ENCODE assay signal across 15 cellular contexts in the genomic region with DNA sequence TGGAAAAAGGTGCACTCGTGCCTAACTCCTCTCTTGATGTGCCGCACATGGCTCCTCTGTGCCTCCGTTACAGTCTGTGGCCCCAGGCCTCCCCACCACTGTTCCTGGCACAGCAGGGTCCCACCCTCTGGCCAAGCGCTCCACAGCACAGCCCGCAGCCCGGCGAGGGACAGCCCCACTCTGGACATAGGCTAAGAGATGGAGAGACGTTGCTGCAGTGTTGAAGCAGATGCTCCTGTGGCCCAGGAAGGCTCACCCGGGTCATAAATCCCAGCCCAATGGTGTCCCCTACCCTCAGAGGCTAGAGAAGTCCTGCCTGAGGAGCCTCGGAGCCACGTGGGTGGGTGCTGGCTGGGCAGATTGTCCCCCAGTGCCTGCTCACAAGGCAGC. TPM values are rescaled to one million over a fixed set of nuclear protein-coding genes. Genes with fewer than 3 reads are reported as not detected.
DNase-seq lines count a peak whose midpoint lies in the region; ATAC-seq and TF ChIP-seq lines count a peak whose summit lies in the region.
"Had no signal": no experiment of that assay in that cellular context is flagged by ENCODE, and none has a peak within 500 bp of the region (broad histone marks: within the 10 kb centered on the region; RNA-seq: fewer than 3 reads in every experiment).

No MANE protein-coding gene starts in this region.

- peak overlapping the region; percentile 52 for H4K8ac ChIP-seq in trophoblast cell (ENCODE audit: low read depth, low read length)

- no CpG with 5 or more reads among the region's 11 CpGs for WGBS in trophoblast cell (ENCODE audit: extremely low coverage, insufficient coverage, insufficient read length)

- H3K9me2 ChIP-seq in PC-9 (ENCODE audit: insufficient read depth), result no peaks in the 10 kb centered on the region
- H3K9me2 ChIP-seq: SK-N-SH had no signal

- 0 out of 2 replicates have a peak overlapping the region, but pooled peaks have one; percentile 44 for H2AFZ ChIP-seq in PC-9
- H2AFZ ChIP-seq in trophoblast cell (ENCODE audit: insufficient read depth, low read length, poor library complexity), result peak overlapping the region; percentile 8

- peaks cover 30% of the 10 kb centered on the region for H3K4me1 ChIP-seq in A673 (ENCODE audit: insufficient read depth, low read length, poor library complexity, severe bottlenecking)
- H3K4me1 ChIP-seq in PC-9 (replicated peaks; ENCODE audit: insufficient read depth), result peaks cover 52% of the 10 kb centered on the region
- peaks cover 22 to 28% of the 10 kb centered on the region in 2 experiments for H3K4me1 ChIP-seq in trophoblast cell (ENCODE audit: control insufficient read depth in 1 of 2, insufficient read depth in 2 of 2, low read length in 2 of 2)
- H3K4me1 ChIP-seq in tibial artery, result peaks cover 0 to 23% (median 10%) of the 10 kb centered on the region in 4 donors
- H3K4me1 ChIP-seq: HAP-1 had no signal

- no peak for DNase-seq in A673 (ENCODE audit: low spot score)
- no peak for DNase-seq in PC-9
- no peak for DNase-seq in trophoblast cell
- DNase-seq in NCI-H146 treated with DMSO at 0.1 percent for 48 hours (lab: John Stamatoyannopoulos, UW; ENCODE audit: unreplicated experiment), result no peak
- DNase-seq in tibial artery, result no peak
- DNase-seq: DND-41; NCI-H2081 treated with DMSO at 0.1 percent for 48 hours; NCI-H748 treated with DMSO at 0.1 percent for 48 hours; NK-92 treated with Interleukin-12 subunit alpha and Interleukin-12 subunit beta, amount 100 ng/mL, for 24 hours; Right ventricle myocardium superior had no signal

- no peaks in the 10 kb centered on the region; the same call in 1 of the 2 replicates for H3F3A ChIP-seq in PC-9 (ENCODE audit: insufficient read depth, low read depth)

- POLR2A ChIA-PET in A673 (lab: Charles Lee; ENCODE audit: low non-redundant PET) (no interaction called here), PC-9 (lab: Charles Lee; ENCODE audit: unreplicated experiment) (no interaction called here)

- no peak for TF ChIP-seq CTCF in A673 (conservative IDR thresholded peaks at IDR 0.05; ENCODE audit: low read depth, low read length)
- no peak for TF ChIP-seq CTCF in PC-9 (conservative IDR thresholded peaks at IDR 0.05)
- TF ChIP-seq CTCF in tibial artery (IDR thresholded peaks at IDR 0.05), result no peak

- H3K27ac ChIP-seq in A673 (ENCODE audit: low read depth, low read length, poor library complexity, severe bottlenecking) (peak overlapping the region; percentile 26), PC-9 (peak overlapping the region; percentile 59; the same call in 1 of the 2 replicates), cingulate gyrus (ENCODE audit: low read depth, low read length) (peak overlapping the region; percentile 8), trophoblast cell (ENCODE audit: low read depth, low read length) (peak overlapping the region; percentile 25), tibial artery (no peak overlapping the region)

- ATAC-seq in GM19455 (IDR thresholded peaks at IDR 0.05; ENCODE audit: unreplicated experiment) (no peak), HG02938 (IDR thresholded peaks at IDR 0.05; ENCODE audit: unreplicated experiment) (no peak)

- H3K9me3 ChIP-seq in A673 (ENCODE audit: low read depth, low read length, poor library complexity, severe bottlenecking), result no peaks in the 10 kb centered on the region
- H3K9me3 ChIP-seq in PC-9 (ENCODE audit: insufficient read depth, low read depth), result no peaks in the 10 kb centered on the region
- H3K9me3 ChIP-seq in trophoblast cell (ENCODE audit: insufficient read depth, low read depth, low read length), result no peaks in the 10 kb centered on the region
- H3K9me3 ChIP-seq in tibial artery, result no peaks in the 10 kb centered on the region
- H3K9me3 ChIP-seq: HAP-1, SK-N-SH had no signal

- H3K36me3 ChIP-seq in A673 (ENCODE audit: insufficient read depth, low read length, poor library complexity, severe bottlenecking), result no peaks in the 10 kb centered on the region
- no peaks in the 10 kb centered on the region for H3K36me3 ChIP-seq in PC-9 (ENCODE audit: low read depth)
- H3K36me3 ChIP-seq in trophoblast cell (ENCODE audit: control insufficient read depth in 1 of 2, insufficient read depth in 2 of 2, low read length in 2 of 2), result no peaks in the 10 kb centered on the region
- H3K36me3 ChIP-seq in tibial artery, result no peaks in the 10 kb centered on the region
- H3K36me3 ChIP-seq: HAP-1 had no signal

- H3K79me1 ChIP-seq in trophoblast cell (ENCODE audit: low read length), result peaks cover 15% of the 10 kb centered on the region

- no peak overlapping the region for H3K9ac ChIP-seq in trophoblast cell (ENCODE audit: low read length)
- H3K9ac ChIP-seq: SK-N-SH had no signal

- no peak overlapping the region for H3K4me3 ChIP-seq in A673 (ENCODE audit: low read depth, low read length, poor library complexity, severe bottlenecking)
- no peak overlapping the region for H3K4me3 ChIP-seq in PC-9
- H3K4me3 ChIP-seq in trophoblast cell (ENCODE audit: low read depth, low read length), result no peak overlapping the region
- H3K4me3 ChIP-seq in tibial artery, result no peak overlapping the region
- H3K4me3 ChIP-seq: HAP-1 had no signal

- H3K79me2 ChIP-seq in PC-9 (ENCODE audit: low read depth) (no peaks in the 10 kb centered on the region), trophoblast cell (ENCODE audit: control insufficient read depth, insufficient read depth, low read length, poor library complexity) (no peaks in the 10 kb centered on the region)

- peak overlapping the region; percentile 17 for H3K4ac ChIP-seq in trophoblast cell (ENCODE audit: low read depth, low read length)

- H3K4me2 ChIP-seq in PC-9, result peak overlapping the region; percentile 12; the same call in 1 of the 2 replicates
- H3K4me2 ChIP-seq in trophoblast cell (ENCODE audit: low read length), result no peak overlapping the region
- H3K4me2 ChIP-seq: SK-N-SH had no signal

- H2BK5ac ChIP-seq in trophoblast cell (ENCODE audit: low read depth, low read length, poor library complexity), result peak overlapping the region; percentile 69

- H4K12ac ChIP-seq in trophoblast cell (ENCODE audit: low read depth, low read length), result no peak overlapping the region

- peak overlapping the region; percentile 88 for H2BK120ac ChIP-seq in trophoblast cell (ENCODE audit: insufficient read depth, low read length, poor library complexity)

- intact Hi-C loops in A673 (cut with micrococcal nuclease; ENCODE audit: unreplicated experiment) (no loop called here), PC-9 (cut with micrococcal nuclease; ENCODE audit: unreplicated experiment) (no loop called here), tibial artery (cut with DNase I; ENCODE audit: low total_unique reads) (no loop called here)

- H4K91ac ChIP-seq in trophoblast cell (ENCODE audit: low read depth, low read length), result peak overlapping the region; percentile 90

- H2BK12ac ChIP-seq in trophoblast cell (ENCODE audit: low read length), result peak overlapping the region; percentile 89

- H3K23ac ChIP-seq in trophoblast cell (ENCODE audit: low read length), result no peak overlapping the region

- CTCF ChIA-PET in A673 (lab: Charles Lee) (no interaction called here), PC-9 (lab: Charles Lee) (no interaction called here)

- peak overlapping the region; percentile 63 for H3K14ac ChIP-seq in trophoblast cell (ENCODE audit: low read length)

- peak overlapping the region; percentile 49 for H2AK5ac ChIP-seq in trophoblast cell (ENCODE audit: low read length)

- peak overlapping the region; percentile 79 for H3K18ac ChIP-seq in trophoblast cell (ENCODE audit: low read length)

- no TSS peak for BruUV-seq in A673 (replicated peaks; lab: Mats Ljungman, UMichigan)
- no TSS peak for BruUV-seq in PC-9 (replicated peaks; lab: Mats Ljungman, UMichigan)

- H3K27me3 ChIP-seq in A673 (replicated peaks; ENCODE audit: insufficient read depth, low read depth, low read length, poor library complexity) (no peaks in the 10 kb centered on the region), PC-9 (ENCODE audit: insufficient read depth, low read depth) (no peaks in the 10 kb centered on the region), trophoblast cell (ENCODE audit: insufficient read depth, low read length) (no peaks in the 10 kb centered on the region), tibial artery (no peaks in the 10 kb centered on the region)

- H4K20me1 ChIP-seq in PC-9 (ENCODE audit: insufficient read depth), result no peaks in the 10 kb centered on the region

RNA-seq across cellular contexts. Expression of gene C5orf15, which starts 41.9 kb away (rescaled TPM):
- total RNA-seq in A673 (2021) (40.8 and 41.5 TPM in 2 replicates), PC-9 (2021) (24.4 and 45.0 TPM in 2 replicates)
- 66.6 and 67.9 TPM in 2 replicates for polyA plus RNA-seq in trophoblast cell (2013)

Comparison
In these comparisons a context has a peak if more than half of its experiments do, and no peak if none do; other contexts are left out.
1. H3K27ac ChIP-seq: peak in A673 (single experiment), PC-9 (single experiment), cingulate gyrus (single experiment) and trophoblast cell (single experiment); none in tibial artery (0 of 2).